Comparison of ENCODE assay signal across 8 cellular contexts in genomic region chr10:70758757-70759514, GRCh38. TPM values are rescaled to one million over a fixed set of nuclear protein-coding genes. Genes with fewer than 3 reads are reported as not detected.
DNase-seq lines count a peak whose midpoint lies in the region; ATAC-seq, FAIRE-seq and TF ChIP-seq lines count a peak whose summit lies in the region.

No MANE protein-coding gene starts in this region.

- CTCF ChIA-PET in AG04450 (lab: Charles Lee) = interaction anchor here (0.6 to 11.0 kb wide), 31 partner anchors 10 to 297 kb away, joined by 3 to 164 read pairs (median 4); no protein-coding TSS in a partner anchor
- CTCF ChIA-PET in HepG2 (lab: Yijun Ruan, JAX; ENCODE audit: low intra/inter-chr PET ratio, low total read pairs) = interaction anchor here (1.0 to 2.7 kb wide), 5 partner anchors 22 to 209 kb away, joined by 3 to 27 read pairs (median 5); no protein-coding TSS in a partner anchor

- TF ChIP-seq RAD21 in HepG2 (CRISPR knock-in tag; IDR thresholded peaks at IDR 0.05) = peak; percentile 50; the same call in 1 of the 2 replicates

- no peak for TF ChIP-seq POLR2A in HepG2 (IDR thresholded peaks at IDR 0.05; ENCODE audit: insufficient read depth in 1 of 2, low read depth in 2 of 2, low read length in 2 of 2)

- H3K36me3 Mint-ChIP-seq in chondrocyte (ENCODE audit: low read depth) = no peaks in the 10 kb centered on the region

- no peak overlapping the region for H3K27ac ChIP-seq in AG04450 (ENCODE audit: low read depth, low read length)
- no peak overlapping the region for H3K27ac ChIP-seq in HepG2 (ENCODE audit: extremely low read length, insufficient read depth, low read length)

- peak; percentile 84 for FAIRE-seq in GM19239 (lab: Jason Lieb, UNC)
- peak; percentile 65 for FAIRE-seq in HepG2 (lab: Jason Lieb, UNC)

- H3K9me3 ChIP-seq in AG04450 (ENCODE audit: control insufficient read depth, insufficient read depth, low read length) (no peaks in the 10 kb centered on the region), HepG2 (ENCODE audit: low read length) (no peaks in the 10 kb centered on the region)

- H3K4me2 ChIP-seq in HepG2 (ENCODE audit: low read depth, low read length) = no peak overlapping the region

- ATAC-seq in HepG2 (peak; percentile 49), GM21825 (IDR thresholded peaks at IDR 0.05; ENCODE audit: unreplicated experiment) (no peak)

- H3K27me3 ChIP-seq in AG04450 (ENCODE audit: control insufficient read depth, insufficient read depth, low read length) (peaks cover 18% of the 10 kb centered on the region), HepG2 (ENCODE audit: control insufficient read depth in 1 of 2, insufficient read depth in 2 of 2, low read length in 2 of 2) (no peaks in the 10 kb centered on the region)

- TF ChIP-seq EP300 in HepG2 (IDR thresholded peaks at IDR 0.05; ENCODE audit: low read depth in 2 of 2, low read length in 2 of 2) (no peak), HepG2 (CRISPR knock-in tag; IDR thresholded peaks at IDR 0.05; ENCODE audit: borderline replicate concordance) (no peak)

- no peaks in the 10 kb centered on the region for H3K9me3 Mint-ChIP-seq in chondrocyte (ENCODE audit: low read depth)

- TF ChIP-seq CTCF in AG04450 (IDR thresholded peaks at IDR 0.05; ENCODE audit: low read depth, low read length) = peak; percentile 87
- peak; percentile 90 for TF ChIP-seq CTCF in chondrocyte (IDR thresholded peaks at IDR 0.05)
- peak; percentile 81 for TF ChIP-seq CTCF in HepG2 (CRISPR knock-in tag; IDR thresholded peaks at IDR 0.05)

- H2AFZ ChIP-seq in HepG2 (ENCODE audit: low read length) = no peak overlapping the region

- peaks cover 37% of the 10 kb centered on the region for H3K4me1 Mint-ChIP-seq in chondrocyte (ENCODE audit: low read depth)

- 16% methylated on average over 7 of the region's 7 CpGs for whole genome bisulfite sequencing in HepG2 (ENCODE audit: low lambda C conversion rate)

- in situ Hi-C loops in HepG2 (cut with HindIII; ENCODE audit: extremely low pct_ligation_motif_present, low pct_unique_long_range_greater_than_20kb) = no loop called here

- H3K27ac Mint-ChIP-seq in chondrocyte (ENCODE audit: unreplicated experiment) = no peak overlapping the region

- no peak overlapping the region for H3K9ac ChIP-seq in HepG2 (ENCODE audit: insufficient read depth, low read depth, low read length)

- H3K4me3 ChIP-seq in AG04450 (ENCODE audit: low read depth, low read length) (no peak overlapping the region), HepG2 (replicated peaks in 1 of 3; ENCODE audit: insufficient read depth in 1 of 3, low read depth in 2 of 3, low read length in 3 of 3) (no peak overlapping the region)

- no peaks in the 10 kb centered on the region for H3K36me3 ChIP-seq in HepG2 (replicated peaks in 1 of 2; ENCODE audit: control insufficient read depth in 1 of 2, insufficient read depth in 2 of 2, low read length in 2 of 2)

- no peaks in the 10 kb centered on the region for H3K27me3 Mint-ChIP-seq in chondrocyte (ENCODE audit: low read depth)

- peaks cover 6% of the 10 kb centered on the region; the same call in 1 of the 2 replicates for H3K4me1 ChIP-seq in HepG2 (ENCODE audit: insufficient read depth, low read length)

- POLR2A ChIA-PET in AG04450 (lab: Yijun Ruan, JAX) (no interaction called here), HepG2 (lab: Yijun Ruan, JAX) (no interaction called here)

- no peak overlapping the region for H3K4me3 Mint-ChIP-seq in chondrocyte (ENCODE audit: unreplicated experiment)

- no TSS peak for BruUV-seq in HepG2 (replicated peaks; lab: Mats Ljungman, UMichigan)

- intact Hi-C loops in HepG2 (cut with micrococcal nuclease; ENCODE audit: unreplicated experiment) = loop anchor here (1.0 to 2.0 kb wide), 3 partner anchors 140 to 209 kb away; no protein-coding TSS in a partner anchor

- H4K20me1 ChIP-seq in HepG2 (ENCODE audit: insufficient read depth, low read length) = no peaks in the 10 kb centered on the region

- DNase-seq in AG04450 (ENCODE audit: low read depth, low spot score) (peak; percentile 61), GM19239 (ENCODE audit: insufficient read length, low spot score) (peak; percentile 68), NCI-H446 treated with DMSO at 0.1 percent for 48 hours (lab: John Stamatoyannopoulos, UW) (peak; percentile 16), chondrocyte (ENCODE audit: low spot score) (no peak), HepG2 (ENCODE audit: low spot score) (peak; percentile 52)
- peak; percentile 55 to 70 for DNase-seq in activated CD4-positive, alpha-beta T cell treated with anti-CD3 and anti-CD28 coated beads for 4 hours
- peak; percentile 21 to 51 (median 23) for DNase-seq in stimulated activated CD4-positive, alpha-beta T cell treated with anti-CD3 and anti-CD28 coated beads, TNF-alpha, amount 100 ng/mL, for 4 hours (ENCODE audit: low read depth in 3 of 3)

- no peaks in the 10 kb centered on the region for H3K79me2 ChIP-seq in HepG2 (ENCODE audit: insufficient read depth, low read length)

TF ChIP-seq in HepG2, 621 proteins besides CTCF, POLR2A, EP300 and RAD21:
- peak; percentile 85 for TF ChIP-seq STAG1 (CRISPR knock-in tag; IDR thresholded peaks at IDR 0.05)
- TF ChIP-seq SMC3 (IDR thresholded peaks at IDR 0.05; ENCODE audit: low read length) = peak; percentile 84
- TF ChIP-seq MTF2 (CRISPR knock-in tag; IDR thresholded peaks at IDR 0.05; ENCODE audit: borderline replicate concordance) = no peak

RNA-seq across cellular contexts. Expression of gene TBATA, which starts 26.2 kb away (rescaled TPM):
- polyA plus RNA-seq in AG04450 (2011; rRNA removed) (not detected in 2 replicates), HepG2 (2011; rRNA removed) (not detected in 2 replicates)
- polyA minus RNA-seq in AG04450 (2011; rRNA and poly(A)+ RNA removed) = not detected in 2 replicates
- total RNA-seq in chondrocyte (not detected in 3 replicates), HepG2 (2016; rRNA removed; fragmentation: Illumina TruSeq; extraction: Trizol) (not detected in 2 replicates)
- not detected in 2 replicates for total RNA-seq in HepG2 (2016; cell fraction: cytosol; rRNA removed; fragmentation: Illumina TruSeq; extraction: Trizol; ENCODE audit: low read depth)
- not detected in 2 replicates for total RNA-seq in HepG2 (2016; cell fraction: insoluble cytoplasmic fraction; rRNA removed; fragmentation: Illumina TruSeq; extraction: Trizol)
- not detected in 2 replicates for total RNA-seq in HepG2 (2016; cell fraction: membrane; rRNA removed; fragmentation: Illumina TruSeq; extraction: Trizol)
- total RNA-seq in HepG2 (2016; cell fraction: nucleus; rRNA removed; fragmentation: Illumina TruSeq; extraction: Trizol) = not detected in 2 replicates
- polyA plus RNA-seq in HepG2 (2011; cell fraction: cytosol; rRNA removed) = not detected in 2 replicates
- not detected in 2 replicates for polyA plus RNA-seq in HepG2 (2011; cell fraction: nucleus; rRNA removed)
- not detected in 2 replicates for polyA plus RNA-seq in HepG2 (2012)
- polyA plus RNA-seq in HepG2 (2016; cell fraction: cytosol; fragmentation: Illumina TruSeq; extraction: Trizol; ENCODE audit: low read depth) = not detected in 2 replicates
- polyA plus RNA-seq in HepG2 (2016; cell fraction: insoluble cytoplasmic fraction; fragmentation: Illumina TruSeq; extraction: Trizol; ENCODE audit: low read depth) = not detected in 2 replicates
- not detected in 2 replicates for polyA plus RNA-seq in HepG2 (2016; cell fraction: membrane; fragmentation: Illumina TruSeq; extraction: Trizol; ENCODE audit: low read depth)
- polyA plus RNA-seq in HepG2 (2016; cell fraction: nucleus; fragmentation: Illumina TruSeq; extraction: Trizol; ENCODE audit: insufficient read depth, low read depth) = not detected in 2 replicates
- not detected in 2 replicates for polyA minus RNA-seq in HepG2 (2011; rRNA and poly(A)+ RNA removed; ENCODE audit: low replicate concordance)
- polyA minus RNA-seq in HepG2 (2011; cell fraction: cytosol; rRNA and poly(A)+ RNA removed) = not detected in 2 replicates
- polyA minus RNA-seq in HepG2 (2011; cell fraction: nucleus; rRNA and poly(A)+ RNA removed) = not detected in 2 replicates

RNA-seq across cellular contexts. Expression of gene SGPL1, which starts 56.8 kb away (rescaled TPM):
- 30.1 and 30.8 TPM in 2 replicates for polyA plus RNA-seq in AG04450 (2011; rRNA removed)
- polyA minus RNA-seq in AG04450 (2011; rRNA and poly(A)+ RNA removed) = 61.1 and 66.5 TPM in 2 replicates
- total RNA-seq in chondrocyte = 44.2 to 71.8 TPM (median 60.5 TPM) in 3 replicates
- 19.0 and 25.0 TPM in 2 replicates for total RNA-seq in HepG2 (2016; rRNA removed; fragmentation: Illumina TruSeq; extraction: Trizol)
- 12.3 and 14.8 TPM in 2 replicates for total RNA-seq in HepG2 (2016; cell fraction: cytosol; rRNA removed; fragmentation: Illumina TruSeq; extraction: Trizol; ENCODE audit: low read depth)
- total RNA-seq in HepG2 (2016; cell fraction: insoluble cytoplasmic fraction; rRNA removed; fragmentation: Illumina TruSeq; extraction: Trizol) = 14.5 and 23.0 TPM in 2 replicates
- total RNA-seq in HepG2 (2016; cell fraction: membrane; rRNA removed; fragmentation: Illumina TruSeq; extraction: Trizol) = 15.7 and 16.0 TPM in 2 replicates
- 26.9 and 32.2 TPM in 2 replicates for total RNA-seq in HepG2 (2016; cell fraction: nucleus; rRNA removed; fragmentation: Illumina TruSeq; extraction: Trizol)
- 15.7 and 17.6 TPM in 2 replicates for polyA plus RNA-seq in HepG2 (2011; rRNA removed)
- 9.8 and 13.8 TPM in 2 replicates for polyA plus RNA-seq in HepG2 (2011; cell fraction: cytosol; rRNA removed)
- polyA plus RNA-seq in HepG2 (2011; cell fraction: nucleus; rRNA removed) = 13.8 and 17.5 TPM in 2 replicates
- 11.1 and 12.6 TPM in 2 replicates for polyA plus RNA-seq in HepG2 (2012)
- polyA plus RNA-seq in HepG2 (2016; cell fraction: cytosol; fragmentation: Illumina TruSeq; extraction: Trizol; ENCODE audit: low read depth) = 2.8 and 3.4 TPM in 2 replicates
- 10.4 TPM in 2 replicates for polyA plus RNA-seq in HepG2 (2016; cell fraction: insoluble cytoplasmic fraction; fragmentation: Illumina TruSeq; extraction: Trizol; ENCODE audit: low read depth)
- 5.2 and 6.0 TPM in 2 replicates for polyA plus RNA-seq in HepG2 (2016; cell fraction: membrane; fragmentation: Illumina TruSeq; extraction: Trizol; ENCODE audit: low read depth)
- 32.2 and 33.8 TPM in 2 replicates for polyA plus RNA-seq in HepG2 (2016; cell fraction: nucleus; fragmentation: Illumina TruSeq; extraction: Trizol; ENCODE audit: insufficient read depth, low read depth)
- 32.9 and 47.1 TPM in 2 replicates for polyA minus RNA-seq in HepG2 (2011; rRNA and poly(A)+ RNA removed; ENCODE audit: low replicate concordance)
- polyA minus RNA-seq in HepG2 (2011; cell fraction: cytosol; rRNA and poly(A)+ RNA removed) = 17.3 and 21.5 TPM in 2 replicates
- 37.6 and 39.2 TPM in 2 replicates for polyA minus RNA-seq in HepG2 (2011; cell fraction: nucleus; rRNA and poly(A)+ RNA removed)
